In the genomic region with DNA sequence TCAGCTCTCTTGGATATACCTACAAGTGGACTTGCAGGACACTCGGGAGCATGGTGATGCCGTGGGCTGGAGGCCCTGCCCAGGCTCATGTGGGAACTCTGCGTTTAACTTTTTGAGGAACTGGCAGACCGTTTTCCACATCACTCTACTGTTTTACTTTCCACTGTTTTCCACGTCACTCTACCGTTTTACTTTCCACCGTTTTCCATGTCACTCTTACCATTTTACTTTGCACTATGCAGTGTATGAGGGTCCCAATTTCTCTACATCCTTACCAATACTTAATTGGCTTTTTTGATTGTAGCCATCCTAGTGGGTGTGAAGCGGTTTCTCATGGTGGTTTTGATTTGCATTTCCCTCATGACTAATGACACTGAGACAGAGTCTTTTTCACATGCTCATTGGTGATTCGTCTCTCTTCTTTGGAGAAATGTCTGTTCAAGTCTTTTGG, we compare ENCODE assay signal across 10 cellular contexts. TPM values are rescaled to one million over a fixed set of nuclear protein-coding genes. Genes with fewer than 3 reads are reported as not detected.
DNase-seq lines count a peak whose midpoint lies in the region; ATAC-seq, FAIRE-seq and TF ChIP-seq lines count a peak whose summit lies in the region.
"Had no signal": no experiment of that assay in that cellular context is flagged by ENCODE, and none has a peak within 500 bp of the region (broad histone marks: within the 10 kb centered on the region; RNA-seq: fewer than 3 reads in every experiment).

No MANE protein-coding gene starts in this region.

- H3K27me3 ChIP-seq in trophoblast cell (ENCODE audit: insufficient read depth, low read length) (no peaks in the 10 kb centered on the region), BE2C (no peaks in the 10 kb centered on the region)
- H3K27me3 ChIP-seq: brain microvascular endothelial cell had no signal

- H3K4me3 ChIP-seq in trophoblast cell (ENCODE audit: low read depth, low read length) (no peak overlapping the region), BE2C (ENCODE audit: low read depth, low read length) (no peak overlapping the region)

- no peak for DNase-seq in GM18507 (ENCODE audit: extremely low spot score, insufficient read length, low read depth)
- no peak for DNase-seq in trophoblast cell
- no peak for DNase-seq in BE2C
- DNase-seq in NCI-H2081 treated with DMSO at 0.1 percent for 48 hours (lab: John Stamatoyannopoulos, UW) = no peak
- DNase-seq in stimulated activated CD4-positive, alpha-beta T cell treated with anti-CD3 and anti-CD28 coated beads, Interleukin-1b, Interleukin-23, amount 100 ng/mL, for 48 hours = no peak
- DNase-seq: brain microvascular endothelial cell, small intestine had no signal

- H3K27me3 Mint-ChIP-seq in activated T-helper 17 cell treated with anti-CD3 and anti-CD28 coated beads, Interleukin-2, amount 50 U/mL, for 72 hours = no peaks in the 10 kb centered on the region

- no peak overlapping the region for H4K12ac ChIP-seq in trophoblast cell (ENCODE audit: low read depth, low read length)

- H2BK5ac ChIP-seq in trophoblast cell (ENCODE audit: low read depth, low read length, poor library complexity) = no peak overlapping the region

- no peak overlapping the region for H2BK120ac ChIP-seq in trophoblast cell (ENCODE audit: insufficient read depth, low read length, poor library complexity)

- WGBS in trophoblast cell (ENCODE audit: extremely low coverage, insufficient coverage, insufficient read length) = 100% methylated on average over 3 of the region's 9 CpGs

- no peaks in the 10 kb centered on the region for H3K79me1 ChIP-seq in trophoblast cell (ENCODE audit: low read length)

- H3K18ac ChIP-seq in trophoblast cell (ENCODE audit: low read length) = no peak overlapping the region

- no peak overlapping the region for H2AK5ac ChIP-seq in trophoblast cell (ENCODE audit: low read length)

- H4K91ac ChIP-seq in trophoblast cell (ENCODE audit: low read depth, low read length) = no peak overlapping the region

- no peak overlapping the region for H3K14ac ChIP-seq in trophoblast cell (ENCODE audit: low read length)

- peak overlapping the region; percentile 54 for H3K27ac Mint-ChIP-seq in activated T-helper 17 cell treated with anti-CD3 and anti-CD28 coated beads, Interleukin-2, amount 50 U/mL, for 72 hours

- H3K36me3 ChIP-seq in trophoblast cell (ENCODE audit: control insufficient read depth in 1 of 2, insufficient read depth in 2 of 2, low read length in 2 of 2) = peaks cover 10 to 15% of the 10 kb centered on the region in 2 experiments
- no peaks in the 10 kb centered on the region; the same call in 1 of the 2 replicates for H3K36me3 ChIP-seq in BE2C
- H3K36me3 ChIP-seq: brain microvascular endothelial cell had no signal

- no peak overlapping the region for H4K8ac ChIP-seq in trophoblast cell (ENCODE audit: low read depth, low read length)

- H2BK12ac ChIP-seq in trophoblast cell (ENCODE audit: low read length) = no peak overlapping the region

- H3K4me2 ChIP-seq in trophoblast cell (ENCODE audit: low read length) = no peak overlapping the region

- H3K9me3 Mint-ChIP-seq in activated T-helper 17 cell treated with anti-CD3 and anti-CD28 coated beads, Interleukin-2, amount 50 U/mL, for 72 hours = peaks cover 3% of the 10 kb centered on the region

- H3K27ac ChIP-seq in trophoblast cell (ENCODE audit: low read depth, low read length) = no peak overlapping the region
- H3K27ac ChIP-seq: brain microvascular endothelial cell had no signal

- no peak overlapping the region for H2AFZ ChIP-seq in trophoblast cell (ENCODE audit: insufficient read depth, low read length, poor library complexity)

- H3K4me3 Mint-ChIP-seq in activated T-helper 17 cell treated with anti-CD3 and anti-CD28 coated beads, Interleukin-2, amount 50 U/mL, for 72 hours = peak overlapping the region; percentile 69

- H3K79me2 ChIP-seq in trophoblast cell (ENCODE audit: control insufficient read depth, insufficient read depth, low read length, poor library complexity) = peaks cover 31% of the 10 kb centered on the region

- peak; percentile 57 for ATAC-seq in HG02852 (IDR thresholded peaks at IDR 0.05; ENCODE audit: unreplicated experiment)
- peak; percentile 55 for ATAC-seq in activated T-helper 17 cell treated with anti-CD3 and anti-CD28 coated beads, Interleukin-2, amount 50 U/mL, for 72 hours (replicated peaks)

- H3K4me1 Mint-ChIP-seq in activated T-helper 17 cell treated with anti-CD3 and anti-CD28 coated beads, Interleukin-2, amount 50 U/mL, for 72 hours = peaks cover 50% of the 10 kb centered on the region

- H3K36me3 Mint-ChIP-seq in activated T-helper 17 cell treated with anti-CD3 and anti-CD28 coated beads, Interleukin-2, amount 50 U/mL, for 72 hours (ENCODE audit: low read depth) = peaks cover 22% of the 10 kb centered on the region

- TF ChIP-seq CTCF in BE2C (IDR thresholded peaks at IDR 0.05; ENCODE audit: low read depth, low read length) = no peak

- peaks cover 10 to 17% of the 10 kb centered on the region in 2 experiments for H3K4me1 ChIP-seq in trophoblast cell (ENCODE audit: control insufficient read depth in 1 of 2, insufficient read depth in 2 of 2, low read length in 2 of 2)
- no peaks in the 10 kb centered on the region for H3K4me1 ChIP-seq in BE2C

- FAIRE-seq in GM18507 (lab: Jason Lieb, UNC) = peak; percentile 90
- FAIRE-seq: small intestine, TTC549 had no signal

- H3K9ac ChIP-seq in trophoblast cell (ENCODE audit: low read length) = no peak overlapping the region

- H3K9me3 ChIP-seq in trophoblast cell (ENCODE audit: insufficient read depth, low read depth, low read length) = no peaks in the 10 kb centered on the region
- no peaks in the 10 kb centered on the region for H3K9me3 ChIP-seq in BE2C

- H3K4ac ChIP-seq in trophoblast cell (ENCODE audit: low read depth, low read length) = peak overlapping the region; percentile 87

- H3K23ac ChIP-seq in trophoblast cell (ENCODE audit: low read length) = no peak overlapping the region

RNA-seq across cellular contexts. Expression of gene GATAD2A, which starts 40.5 kb away (rescaled TPM):
- total RNA-seq in activated T-helper 17 cell treated with anti-CD3 and anti-CD28 coated beads, Interleukin-2, amount 50 U/mL, for 72 hours = 100 to 1,000 TPM in 1 of 2 donors, 10 to 100 TPM in 1; 88.0 to 160 TPM
- polyA plus RNA-seq in trophoblast cell (2013) = 115 and 116 TPM in 2 replicates
- polyA plus RNA-seq in BE2C (2012; ENCODE audit: insufficient read depth, insufficient read length, low read depth) = 76.3 TPM
